32 cellular contexts compared by ENCODE assay signal in genomic region chr13:114179087-114179658, GRCh38. TPM values are rescaled to one million over a fixed set of nuclear protein-coding genes. Genes with fewer than 3 reads are reported as not detected.
DNase-seq lines count a peak whose midpoint lies in the region; ATAC-seq and TF ChIP-seq lines count a peak whose summit lies in the region.
"Had no signal": no experiment of that assay in that cellular context is flagged by ENCODE, and none has a peak within 500 bp of the region (broad histone marks: within the 10 kb centered on the region; RNA-seq: fewer than 3 reads in every experiment).

Gene CFAP97D2, plus strand, starts transcription at chr13:114179257. Its CDS starts 74 bp downstream, at chr13:114179331.

- TF ChIP-seq CTCF in WTC11 (IDR thresholded peaks at IDR 0.05) (no peak), natural killer cell (IDR thresholded peaks at IDR 0.05) (no peak), upper lobe of right lung (IDR thresholded peaks at IDR 0.05) (no peak), omental fat pad (IDR thresholded peaks at IDR 0.05) (no peak)

- H3K36me3 Mint-ChIP-seq in activated naive CD4-positive, alpha-beta T cell treated with anti-CD3 and anti-CD28 coated beads, Interleukin-2, amount 50 U/mL, for 24 hours: peaks cover 3% of the 10 kb centered on the region
- no peaks in the 10 kb centered on the region for H3K36me3 Mint-ChIP-seq in WTC11
- no peaks in the 10 kb centered on the region for H3K36me3 Mint-ChIP-seq in natural killer cell
- H3K36me3 Mint-ChIP-seq in activated CD8-positive, alpha-beta T cell treated with anti-CD3 and anti-CD28 coated beads, Interleukin-2, amount 10 ng/mL, durations not matched to agents 7 days and 5 days (ENCODE audit: low read depth): no peaks in the 10 kb centered on the region
- H3K36me3 Mint-ChIP-seq: activated naive CD8-positive, alpha-beta T cell treated with anti-CD3 and anti-CD28 coated beads for 36 hours; CD8-positive, alpha-beta T cell; type B pancreatic cell had no signal

- no peaks in the 10 kb centered on the region for H3K4me1 ChIP-seq in upper lobe of right lung
- H3K4me1 ChIP-seq: A549, ascending aorta, pancreas had no signal

- H3K9me3 Mint-ChIP-seq in activated naive CD4-positive, alpha-beta T cell treated with anti-CD3 and anti-CD28 coated beads, Interleukin-2, amount 50 U/mL, for 24 hours: no peaks in the 10 kb centered on the region
- H3K9me3 Mint-ChIP-seq in WTC11 (no peaks in the 10 kb centered on the region), natural killer cell (no peaks in the 10 kb centered on the region)
- H3K9me3 Mint-ChIP-seq in activated CD8-positive, alpha-beta T cell treated with anti-CD3 and anti-CD28 coated beads, Interleukin-2, amount 10 ng/mL, durations not matched to agents 7 days and 5 days (ENCODE audit: insufficient read depth): peaks cover 3% of the 10 kb centered on the region
- H3K9me3 Mint-ChIP-seq: CD8-positive, alpha-beta T cell; type B pancreatic cell had no signal

- H3K27me3 Mint-ChIP-seq in activated naive CD4-positive, alpha-beta T cell treated with anti-CD3 and anti-CD28 coated beads, Interleukin-2, amount 50 U/mL, for 24 hours: no peaks in the 10 kb centered on the region
- H3K27me3 Mint-ChIP-seq in WTC11 (ENCODE audit: low read depth) (no peaks in the 10 kb centered on the region; the same call in 1 of the 2 replicates), natural killer cell (ENCODE audit: low read depth in 2 of 2) (peaks cover 8 to 10% of the 10 kb centered on the region in 2 donors)
- H3K27me3 Mint-ChIP-seq in activated CD8-positive, alpha-beta T cell treated with anti-CD3 and anti-CD28 coated beads, Interleukin-2, amount 10 ng/mL, durations not matched to agents 7 days and 5 days (ENCODE audit: low read depth): peaks cover 11% of the 10 kb centered on the region
- H3K27me3 Mint-ChIP-seq: activated naive CD8-positive, alpha-beta T cell treated with anti-CD3 and anti-CD28 coated beads for 36 hours had no signal

- POLR2A ChIA-PET in WTC11 (lab: Charles Lee): no interaction called here
- POLR2A ChIA-PET in activated CD8-positive, alpha-beta T cell treated with anti-CD3 and anti-CD28 coated beads, Interleukin-2, amount 10 ng/mL, durations not matched to agents 7 days and 5 days (lab: Charles Lee): interaction anchor here (0.7 kb wide), 1 partner anchor 31 kb away, joined by 3 read pairs; no protein-coding TSS in a partner anchor

- H3K27ac Mint-ChIP-seq in activated naive CD4-positive, alpha-beta T cell treated with anti-CD3 and anti-CD28 coated beads, Interleukin-2, amount 50 U/mL, for 24 hours: no peak within 1 kb of the TSS
- H3K27ac Mint-ChIP-seq in WTC11: no peak within 1 kb of the TSS
- peak within 1 kb of the TSS; percentile 3 to 27 for H3K27ac Mint-ChIP-seq in natural killer cell
- H3K27ac Mint-ChIP-seq in activated CD8-positive, alpha-beta T cell treated with anti-CD3 and anti-CD28 coated beads, Interleukin-2, amount 10 ng/mL, durations not matched to agents 7 days and 5 days: no peak within 1 kb of the TSS
- H3K27ac Mint-ChIP-seq: activated naive CD8-positive, alpha-beta T cell treated with anti-CD3 and anti-CD28 coated beads for 36 hours; activated T-helper 2 cell treated with anti-CD3 and anti-CD28 coated beads, Interferon-gamma antibody, Interleukin-2, Interleukin-4, amounts not matched to agents 10 μg/mL and 5 μg/mL and 100 μg/mL, durations not matched to agents 14 hours and 24 hours and 36 hours; type B pancreatic cell had no signal

- H3K4me1 Mint-ChIP-seq in activated naive CD4-positive, alpha-beta T cell treated with anti-CD3 and anti-CD28 coated beads, Interleukin-2, amount 50 U/mL, for 24 hours: peaks cover 67% of the 10 kb centered on the region
- peaks cover 5% of the 10 kb centered on the region for H3K4me1 Mint-ChIP-seq in WTC11
- peaks cover 43 to 64% of the 10 kb centered on the region in 2 donors for H3K4me1 Mint-ChIP-seq in natural killer cell
- H3K4me1 Mint-ChIP-seq in activated CD8-positive, alpha-beta T cell treated with anti-CD3 and anti-CD28 coated beads, Interleukin-2, amount 10 ng/mL, durations not matched to agents 7 days and 5 days (ENCODE audit: low read depth): peaks cover 15% of the 10 kb centered on the region

- DNase-seq in activated naive CD4-positive, alpha-beta T cell treated with Interleukin-2 at 50 U/mL for 16 hours: no peak
- no peak for DNase-seq in WTC11 (ENCODE audit: low spot score)
- no peak for DNase-seq in natural killer cell
- peak; percentile 42 for DNase-seq in upper lobe of right lung
- no peak for DNase-seq in activated CD8-positive, alpha-beta T cell treated with anti-CD3 and anti-CD28 coated beads, Interleukin-2, amount 10 ng/mL, durations not matched to agents 7 days and 5 days
- DNase-seq in omental fat pad (ENCODE audit: low spot score): no peak
- DNase-seq: activated CD4-positive, alpha-beta T cell treated with anti-CD3 and anti-CD28 coated beads, Interleukin-2, amount 50 U/mL, for 4 hours; activated CD4-positive, CD25-positive, alpha-beta regulatory T cell; activated naive CD8-positive, alpha-beta T cell treated with anti-CD3 and anti-CD28 coated beads for 36 hours; AML-193; CD8-positive, alpha-beta T cell; cortex of kidney; DMS153; foreskin fibroblast; GM23248; left cardiac atrium; mammary epithelial cell; NCI-H1105; NCI-H2081; NCI-H526; pancreas; SIG-M5; small intestine; stimulated activated CD4-positive, alpha-beta T cell treated with anti-CD3 and anti-CD28 coated beads, Interleukin-1b, Interleukin-23, amount 100 ng/mL, for 48 hours had no signal

- peak; percentile 60 for ATAC-seq in WTC11
- no peak for ATAC-seq in natural killer cell
- ATAC-seq in upper lobe of right lung: no peak
- no peak for ATAC-seq in activated CD8-positive, alpha-beta T cell treated with anti-CD3 and anti-CD28 coated beads, Interleukin-2, amount 10 ng/mL, durations not matched to agents 7 days and 5 days
- no peak for ATAC-seq in omental fat pad (ENCODE audit: low FRiP score)
- no peak for ATAC-seq in HG02938 (IDR thresholded peaks at IDR 0.05; ENCODE audit: unreplicated experiment)
- ATAC-seq: A549; CD8-positive, alpha-beta T cell; left cardiac atrium; Panc1; pancreas had no signal

- intact Hi-C loops in natural killer cell (cut with micrococcal nuclease): no loop called here
- intact Hi-C loops in upper lobe of right lung (cut with DNase I): no loop called here

- H3K36me3 ChIP-seq in upper lobe of right lung: no peaks in the 10 kb centered on the region
- H3K36me3 ChIP-seq: ascending aorta, pancreas had no signal

- CTCF ChIA-PET in WTC11 (lab: Charles Lee): interaction anchor here (0.8 kb wide), 1 partner anchor 17 kb away, joined by 3 read pairs; no protein-coding TSS in a partner anchor
- CTCF ChIA-PET in activated CD8-positive, alpha-beta T cell treated with anti-CD3 and anti-CD28 coated beads, Interleukin-2, amount 10 ng/mL, durations not matched to agents 7 days and 5 days (lab: Charles Lee): no interaction called here

- no peak within 1 kb of the TSS for H3K4me3 ChIP-seq in upper lobe of right lung
- H3K4me3 ChIP-seq: A549, ascending aorta, GM23248, pancreas had no signal

- H3K27me3 ChIP-seq in upper lobe of right lung: no peaks in the 10 kb centered on the region
- H3K27me3 ChIP-seq: ascending aorta, pancreas had no signal

- H3K4me3 Mint-ChIP-seq in activated naive CD4-positive, alpha-beta T cell treated with anti-CD3 and anti-CD28 coated beads, Interleukin-2, amount 50 U/mL, for 24 hours: peak within 1 kb of the TSS; percentile 30
- H3K4me3 Mint-ChIP-seq in WTC11 (no peak within 1 kb of the TSS), natural killer cell (no peak within 1 kb of the TSS)
- H3K4me3 Mint-ChIP-seq in activated CD8-positive, alpha-beta T cell treated with anti-CD3 and anti-CD28 coated beads, Interleukin-2, amount 10 ng/mL, durations not matched to agents 7 days and 5 days: no peak within 1 kb of the TSS
- H3K4me3 Mint-ChIP-seq: activated naive CD8-positive, alpha-beta T cell treated with anti-CD3 and anti-CD28 coated beads for 36 hours; CD8-positive, alpha-beta T cell; type B pancreatic cell had no signal

- no peak within 1 kb of the TSS for H3K27ac ChIP-seq in upper lobe of right lung
- H3K27ac ChIP-seq: A549, ascending aorta, GM23248, pancreas had no signal

- H3K9me3 ChIP-seq in upper lobe of right lung: no peaks in the 10 kb centered on the region
- H3K9me3 ChIP-seq: A549, ascending aorta, pancreas had no signal

TF ChIP-seq in WTC11, 78 proteins besides CTCF, POLR2A, EP300 and RAD21 (continues in another document):
- TF ChIP-seq NFYB (CRISPR knock-in tag; conservative IDR thresholded peaks at IDR 0.05; ENCODE audit: low read depth) (no peak), E2F5 (CRISPR knock-in tag; IDR thresholded peaks at IDR 0.05) (no peak)
- TF ChIP-seq, protein P1, sequence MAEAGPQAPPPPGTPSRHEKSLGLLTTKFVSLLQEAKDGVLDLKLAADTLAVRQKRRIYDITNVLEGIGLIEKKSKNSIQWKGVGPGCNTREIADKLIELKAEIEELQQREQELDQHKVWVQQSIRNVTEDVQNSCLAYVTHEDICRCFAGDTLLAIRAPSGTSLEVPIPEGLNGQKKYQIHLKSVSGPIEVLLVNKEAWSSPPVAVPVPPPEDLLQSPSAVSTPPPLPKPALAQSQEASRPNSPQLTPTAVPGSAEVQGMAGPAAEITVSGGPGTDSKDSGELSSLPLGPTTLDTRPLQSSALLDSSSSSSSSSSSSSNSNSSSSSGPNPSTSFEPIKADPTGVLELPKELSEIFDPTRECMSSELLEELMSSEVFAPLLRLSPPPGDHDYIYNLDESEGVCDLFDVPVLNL (CRISPR knock-in tag; IDR thresholded peaks at IDR 0.05; ENCODE audit: borderline replicate concordance, low read depth): no peak
- TF ChIP-seq, protein P2, sequence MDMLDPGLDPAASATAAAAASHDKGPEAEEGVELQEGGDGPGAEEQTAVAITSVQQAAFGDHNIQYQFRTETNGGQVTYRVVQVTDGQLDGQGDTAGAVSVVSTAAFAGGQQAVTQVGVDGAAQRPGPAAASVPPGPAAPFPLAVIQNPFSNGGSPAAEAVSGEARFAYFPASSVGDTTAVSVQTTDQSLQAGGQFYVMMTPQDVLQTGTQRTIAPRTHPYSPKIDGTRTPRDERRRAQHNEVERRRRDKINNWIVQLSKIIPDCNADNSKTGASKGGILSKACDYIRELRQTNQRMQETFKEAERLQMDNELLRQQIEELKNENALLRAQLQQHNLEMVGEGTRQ (CRISPR knock-in tag; IDR thresholded peaks at IDR 0.05): peak; percentile 86

RNA-seq across cellular contexts. Expression of gene CFAP97D2, which starts in this region (rescaled TPM):
- total RNA-seq in WTC11 (2021) (not detected in 3 replicates), natural killer cell (1 to 10 TPM in 1 of 3 donors, under 1 TPM in 1, not detected in 1; 0.45 to 7.7 TPM), upper lobe of right lung (not detected), omental fat pad (not detected)
- not detected for total RNA-seq in activated CD8-positive, alpha-beta T cell treated with anti-CD3 and anti-CD28 coated beads, Interleukin-2, amount 10 ng/mL, durations not matched to agents 7 days and 5 days
- total RNA-seq: activated naive CD8-positive, alpha-beta T cell treated with anti-CD3 and anti-CD28 coated beads for 36 hours; activated T-helper 2 cell treated with anti-CD3 and anti-CD28 coated beads, Interferon-gamma antibody, Interleukin-2, Interleukin-4, amounts not matched to agents 10 μg/mL and 5 μg/mL and 100 μg/mL, durations not matched to agents 14 hours and 24 hours and 36 hours; ascending aorta; GM23248; left cardiac atrium; M059J; mammary epithelial cell had no signal

Comparison
In these comparisons a context has a peak if more than half of its experiments do, and no peak if none do; other contexts are left out.
1. Peak in ATAC-seq in WTC11; RNA of the gene not detected or under 1 TPM.
2. Peak in DNase-seq in upper lobe of right lung; RNA of the gene not detected or under 1 TPM.
3. H3K27ac Mint-ChIP-seq: peak in natural killer cell (2 of 2); none in activated naive CD4-positive, alpha-beta T cell treated with anti-CD3 and anti-CD28 coated beads, Interleukin-2, amount 50 U/mL, for 24 hours (single experiment), WTC11 (single experiment) and activated CD8-positive, alpha-beta T cell treated with anti-CD3 and anti-CD28 coated beads, Interleukin-2, amount 10 ng/mL, durations not matched to agents 7 days and 5 days (single experiment).